Comparison of ENCODE assay signal across 25 cellular contexts in the genomic region with DNA sequence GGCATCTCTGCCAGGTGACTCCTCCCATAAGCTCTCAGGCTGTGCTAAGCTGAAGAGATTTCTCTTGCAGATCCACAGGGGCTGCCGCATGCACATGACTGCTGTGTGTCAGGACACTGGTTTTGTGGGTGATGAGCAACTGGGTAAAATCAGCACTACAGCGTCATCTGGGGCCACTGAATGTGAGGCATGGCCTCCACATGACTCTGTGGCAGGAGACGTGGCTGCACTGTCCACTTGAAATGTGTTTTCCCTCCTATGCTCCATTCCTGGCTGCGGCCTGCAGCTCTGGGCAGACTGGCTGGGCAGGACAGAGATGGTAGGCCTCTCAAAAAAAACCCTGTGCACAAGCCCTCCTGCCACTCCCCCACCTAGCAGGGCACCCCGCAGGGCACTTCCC.
"Had no signal": no experiment of that assay in that cellular context is flagged by ENCODE, and none has a peak within 500 bp of the region (broad histone marks: within the 10 kb centered on the region; RNA-seq: fewer than 3 reads in every experiment).

No MANE protein-coding gene starts in this region.

- H3K79me2 ChIP-seq: hepatocyte had no signal

- H3K27ac Mint-ChIP-seq: activated CD4-positive, alpha-beta T cell treated with anti-CD3 and anti-CD28 coated beads, Interleukin-2, amount 10 ng/mL, durations not matched to agents 7 days and 5 days; activated naive CD8-positive, alpha-beta T cell treated with anti-CD3 and anti-CD28 coated beads for 36 hours; immature natural killer cell; naive thymus-derived CD4-positive, alpha-beta T cell had no signal

- H3K4me3 Mint-ChIP-seq: activated CD4-positive, alpha-beta T cell treated with anti-CD3 and anti-CD28 coated beads, Interleukin-2, amount 10 ng/mL, durations not matched to agents 7 days and 5 days; activated naive CD8-positive, alpha-beta T cell treated with anti-CD3 and anti-CD28 coated beads for 36 hours; activated T-cell treated with anti-CD3 and anti-CD28 coated beads, Interleukin-2, amount 50 U/mL, for 4 hours; central memory CD8-positive, alpha-beta T cell; immature natural killer cell; naive thymus-derived CD4-positive, alpha-beta T cell; neural crest cell had no signal

- H3K9me3 Mint-ChIP-seq: activated CD4-positive, alpha-beta T cell treated with anti-CD3 and anti-CD28 coated beads, Interleukin-2, amount 10 ng/mL, durations not matched to agents 7 days and 5 days; neural crest cell had no signal

- H3K4me1 Mint-ChIP-seq: activated CD4-positive, alpha-beta T cell treated with anti-CD3 and anti-CD28 coated beads, Interleukin-2, amount 10 ng/mL, durations not matched to agents 7 days and 5 days; activated naive CD8-positive, alpha-beta T cell treated with anti-CD3 and anti-CD28 coated beads for 36 hours; central memory CD8-positive, alpha-beta T cell; immature natural killer cell; naive thymus-derived CD4-positive, alpha-beta T cell; neural crest cell had no signal

- H3K27me3 ChIP-seq: thyroid gland, vagina had no signal

- H2AFZ ChIP-seq: hepatocyte had no signal

- ATAC-seq: activated CD4-positive, CD25-positive, alpha-beta regulatory T cell treated with anti-CD3 and anti-CD28 coated beads, Interleukin-2, amount 50 U/mL, for 24 hours; activated T-cell treated with anti-CD3 and anti-CD28 coated beads, Interleukin-2, amount 50 U/mL, for 4 hours; naive thymus-derived CD4-positive, alpha-beta T cell had no signal

- H3K36me3 Mint-ChIP-seq: activated naive CD8-positive, alpha-beta T cell treated with anti-CD3 and anti-CD28 coated beads for 36 hours had no signal

- H3K4me2 ChIP-seq: hepatocyte had no signal

- H3K27ac ChIP-seq: breast epithelium, hepatocyte, left lung, prostate gland, spleen, thyroid gland, vagina, VCaP had no signal

- H3K4me3 ChIP-seq: breast epithelium, hepatocyte, left lung, lung, prostate gland, spleen, thyroid gland, vagina had no signal

- H3K9me3 ChIP-seq: prostate gland, thyroid gland, vagina had no signal

- H3K36me3 ChIP-seq: breast epithelium, left lung, prostate gland, spleen, thyroid gland, vagina had no signal

- H3K4me1 ChIP-seq: breast epithelium, left lung, prostate gland, spleen, thyroid gland, vagina had no signal

- DNase-seq: activated CD4-positive, alpha-beta T cell treated with anti-CD3 and anti-CD28 coated beads, Interleukin-2, amount 10 ng/mL, durations not matched to agents 7 days and 5 days; activated CD8-positive, alpha-beta memory T cell treated with anti-CD3 and anti-CD28 coated beads, Interleukin-2, amount 50 U/mL, for 4 hours; activated naive CD4-positive, alpha-beta T cell treated with Interleukin-2 at 50 U/mL for 16 hours; activated naive CD8-positive, alpha-beta T cell treated with anti-CD3 and anti-CD28 coated beads for 36 hours; activated T-cell treated with anti-CD3 and anti-CD28 coated beads, Interleukin-2, amount 50 U/mL, for 4 hours; amniotic stem cell; effector memory CD4-positive, alpha-beta T cell; foreskin melanocyte; glutamatergic neuron; immature natural killer cell; naive thymus-derived CD4-positive, alpha-beta T cell; spleen; stimulated activated CD4-positive, alpha-beta T cell treated with anti-CD3 and anti-CD28 coated beads, Interleukin-4, amount 100 ng/mL, for 1 hour; stimulated activated naive CD4-positive, alpha-beta T cell treated with Interleukin-2 at 50 U/mL for 16 hours; thyroid gland had no signal
